Comparison of ENCODE assay signal across 8 cellular contexts in genomic region chr2:85705680-85706039, GRCh38. TPM values are rescaled to one million over a fixed set of nuclear protein-coding genes. Genes with fewer than 3 reads are reported as not detected.
DNase-seq lines count a peak whose midpoint lies in the region; ATAC-seq and TF ChIP-seq lines count a peak whose summit lies in the region.

No MANE protein-coding gene starts in this region.

- no peak overlapping the region for H4K8ac ChIP-seq in mesendoderm (ENCODE audit: low read depth, low read length)

- H4K5ac ChIP-seq in mesendoderm (ENCODE audit: low read length) = no peak overlapping the region

- H3K36me3 ChIP-seq in KMS-11 (ENCODE audit: insufficient read depth) (no peaks in the 10 kb centered on the region), mesendoderm (ENCODE audit: control insufficient read depth, insufficient read depth, low read length) (no peaks in the 10 kb centered on the region)

- no peak overlapping the region for H3K4me3 ChIP-seq in KMS-11 (IDR thresholded peaks at IDR 0.05; ENCODE audit: insufficient read depth, low read depth, low read length)
- H3K4me3 ChIP-seq in choroid plexus epithelial cell (ENCODE audit: low read depth, low read length) = no peak overlapping the region
- H3K4me3 ChIP-seq in mesendoderm (ENCODE audit: low read length) = no peak overlapping the region

- no peak overlapping the region for H2BK5ac ChIP-seq in mesendoderm (ENCODE audit: low read length)

- no peak overlapping the region for H3K9ac ChIP-seq in KMS-11
- no peak overlapping the region for H3K9ac ChIP-seq in mesendoderm (ENCODE audit: low read length)

- H2BK15ac ChIP-seq in mesendoderm (replicated peaks; ENCODE audit: low read depth) = no peak overlapping the region

- no peak overlapping the region for H2BK120ac ChIP-seq in mesendoderm (ENCODE audit: low read depth, low read length)

- TF ChIP-seq CTCF in KMS-11 (conservative IDR thresholded peaks at IDR 0.05; ENCODE audit: low read depth, low read length) = no peak
- no peak for TF ChIP-seq CTCF in choroid plexus epithelial cell (conservative IDR thresholded peaks at IDR 0.05; ENCODE audit: low read depth, low read length)

- H3K4me1 ChIP-seq in KMS-11 (ENCODE audit: low read depth, poor library complexity, severe bottlenecking) (peaks cover 70% of the 10 kb centered on the region), mesendoderm (ENCODE audit: control insufficient read depth, low read depth, low read length) (no peaks in the 10 kb centered on the region)

- H3K79me2 ChIP-seq in KMS-11 (ENCODE audit: insufficient read depth, low read depth) = no peaks in the 10 kb centered on the region
- H3K79me2 ChIP-seq in mesendoderm (ENCODE audit: control insufficient read depth, insufficient read depth, low read length) = no peaks in the 10 kb centered on the region

- no CpG with 5 or more reads among the region's 2 CpGs for WGBS in mesendoderm (ENCODE audit: extremely low coverage, insufficient coverage, low lambda C conversion rate)

- H3K18ac ChIP-seq in mesendoderm (ENCODE audit: low read length) = no peak overlapping the region

- H3K4ac ChIP-seq in mesendoderm (ENCODE audit: low read depth, low read length) = no peak overlapping the region

- H3K27ac ChIP-seq in KMS-11 (peak overlapping the region; percentile 39), mesendoderm (ENCODE audit: low read depth, low read length) (no peak overlapping the region)

- peak overlapping the region; percentile 40 for H3K56ac ChIP-seq in mesendoderm (ENCODE audit: low read length)

- H3K4me2 ChIP-seq in KMS-11 (peak overlapping the region; percentile 68), mesendoderm (ENCODE audit: low read length) (no peak overlapping the region)

- no peaks in the 10 kb centered on the region for H3K27me3 ChIP-seq in KMS-11 (ENCODE audit: insufficient read depth, low read depth)
- no peaks in the 10 kb centered on the region for H3K27me3 ChIP-seq in mesendoderm (ENCODE audit: insufficient read depth, low read length, poor library complexity)

- no peak overlapping the region for H3K23ac ChIP-seq in mesendoderm (ENCODE audit: low read length)

- DNase-seq in AG20443 (ENCODE audit: low spot score) (peak; percentile 85), choroid plexus epithelial cell (ENCODE audit: low read depth) (peak; percentile 98), mesendoderm (peak; percentile 45), activated gamma-delta T cell (lab: John Stamatoyannopoulos, UW) (no peak), NCI-H748 treated with DMSO at 0.1 percent for 48 hours (lab: John Stamatoyannopoulos, UW) (no peak)

- no peaks in the 10 kb centered on the region for H3K79me1 ChIP-seq in mesendoderm (ENCODE audit: low read length)

- peak overlapping the region; percentile 50; the same call in 1 of the 2 replicates for H2AFZ ChIP-seq in KMS-11 (ENCODE audit: low read depth)

- ATAC-seq in GM18867 (IDR thresholded peaks at IDR 0.05; ENCODE audit: unreplicated experiment) (no peak), HG02610 (IDR thresholded peaks at IDR 0.05; ENCODE audit: unreplicated experiment) (no peak)

- H4K20me1 ChIP-seq in KMS-11 (ENCODE audit: insufficient read depth) = no peaks in the 10 kb centered on the region

- no peak overlapping the region for H2AK5ac ChIP-seq in mesendoderm (ENCODE audit: low read length)

RNA-seq across cellular contexts. Expression of gene GNLY, which starts 11.5 kb away (rescaled TPM):
- not detected for polyA plus RNA-seq in mesendoderm (2013, experiment 1 of 2)
- not detected for polyA plus RNA-seq in mesendoderm (2013, experiment 2 of 2)

RNA-seq across cellular contexts. Expression of gene SFTPB, which starts 37.7 kb away (rescaled TPM):
- polyA plus RNA-seq in mesendoderm (2013, experiment 1 of 2) = not detected
- not detected for polyA plus RNA-seq in mesendoderm (2013, experiment 2 of 2)

RNA-seq across cellular contexts. Expression of gene ATOH8, which starts 48.1 kb away (rescaled TPM):
- 0.37 TPM for polyA plus RNA-seq in mesendoderm (2013, experiment 1 of 2)
- 0.39 TPM for polyA plus RNA-seq in mesendoderm (2013, experiment 2 of 2)

Comparison
In these comparisons a context has a peak if more than half of its experiments do, and no peak if none do; other contexts are left out.
1. DNase-seq: peak in AG20443 (single experiment), choroid plexus epithelial cell (single experiment) and mesendoderm (single experiment); none in activated gamma-delta T cell (single experiment) and NCI-H748 treated with DMSO at 0.1 percent for 48 hours (single experiment).